10 cellular contexts compared by ENCODE assay signal in the genomic region with DNA sequence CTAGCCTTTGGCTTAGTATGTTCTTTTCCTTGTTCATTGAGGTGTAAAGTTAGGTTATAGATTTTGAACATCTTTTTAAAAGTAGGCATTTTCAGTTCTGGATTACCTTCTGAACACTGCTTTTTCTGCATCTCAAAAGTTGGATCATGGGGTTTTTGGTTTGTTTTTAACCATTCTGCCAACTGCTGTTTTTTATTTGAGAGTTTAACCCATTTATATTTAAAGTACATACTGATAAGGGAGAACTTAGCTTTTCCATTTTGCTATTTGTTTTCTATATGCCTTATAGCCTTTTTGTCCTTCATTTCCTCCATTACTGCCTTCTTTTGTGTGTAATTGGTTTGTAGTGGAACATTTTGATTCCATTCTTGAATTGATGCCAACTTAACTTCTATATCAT.
"Had no signal": no experiment of that assay in that cellular context is flagged by ENCODE, and none has a peak within 500 bp of the region (broad histone marks: within the 10 kb centered on the region; RNA-seq: fewer than 3 reads in every experiment).

No MANE protein-coding gene starts in this region.

- H2AFZ ChIP-seq: GM23248, GM23338 had no signal

- H3K4me3 ChIP-seq: GM23248, GM23338, HAP-1 had no signal

- FAIRE-seq: H1 had no signal

- DNase-seq: GM23248, GOT3, H7, H9, HCEC 1CT, HFFc6 had no signal

- H3K36me3 ChIP-seq: HAP-1 had no signal

- H3K9ac ChIP-seq: GM23248 had no signal

- ATAC-seq: GM23338, HCT116 had no signal

- H3K4me1 ChIP-seq: HAP-1 had no signal

- H3K4me2 ChIP-seq: GM23338 had no signal

- H3K27ac ChIP-seq: GM23248 had no signal
